ENCODE assay signal across 1 cellular context in genomic region chr14:105250008-105250366, GRCh38.
TF ChIP-seq lines count a peak whose summit lies in the region.

No MANE protein-coding gene starts in this region.

TF ChIP-seq in HCT116, 20 proteins besides CTCF, POLR2A, EP300 and RAD21 (continued from another document):
- no peak for TF ChIP-seq ZBTB33 (IDR thresholded peaks at IDR 0.05; ENCODE audit: extremely low read depth, insufficient replicate concordance, low read length)
- TF ChIP-seq ZFX (IDR thresholded peaks at IDR 0.05): no peak
- no peak for TF ChIP-seq EZH2 (IDR thresholded peaks at IDR 0.05)
- TF ChIP-seq SRF (IDR thresholded peaks at IDR 0.05; ENCODE audit: low read depth): no peak
- TF ChIP-seq EZH2phosphoT487 (IDR thresholded peaks at IDR 0.05; ENCODE audit: borderline replicate concordance): no peak
- no peak for TF ChIP-seq FOSL1 (IDR thresholded peaks at IDR 0.05; ENCODE audit: low read depth)
- TF ChIP-seq MAX (IDR thresholded peaks at IDR 0.05): no peak
- TF ChIP-seq YY1 (IDR thresholded peaks at IDR 0.05; ENCODE audit: extremely low read depth, insufficient replicate concordance, low read depth, low read length): no peak
